13 cellular contexts compared by ENCODE assay signal in genomic region chr11:63609536-63609935, GRCh38. TPM values are rescaled to one million over a fixed set of nuclear protein-coding genes. Genes with fewer than 3 reads are reported as not detected.
DNase-seq lines count a peak whose midpoint lies in the region; ATAC-seq and TF ChIP-seq lines count a peak whose summit lies in the region.
"Had no signal": no experiment of that assay in that cellular context is flagged by ENCODE, and none has a peak within 500 bp of the region (broad histone marks: within the 10 kb centered on the region; RNA-seq: fewer than 3 reads in every experiment).

No MANE protein-coding gene starts in this region.

- intact Hi-C loops in lower lobe of right lung (cut with DNase I) = no loop called here

- DNase-seq in NCI-H1092 treated with DMSO at 0.1 percent for 48 hours (lab: John Stamatoyannopoulos, UW) (peak; percentile 43), coronary artery (ENCODE audit: low spot score) (peak; percentile 66), lower lobe of right lung (no peak), substantia nigra (lab: John Stamatoyannopoulos, UW) (peak in 27 of 49 donors; percentile 25 to 65 (median 56)), KBM-7 (no peak)
- no peak for DNase-seq in activated T-cell treated with anti-CD3 and anti-CD28 coated beads, Interleukin-2, amount 50 U/mL, for 1 hour
- DNase-seq: central memory CD4-positive, alpha-beta T cell; NCI-H1694 treated with DMSO at 0.1 percent for 48 hours had no signal

- TF ChIP-seq CTCF in coronary artery (IDR thresholded peaks at IDR 0.05) (no peak), lower lobe of right lung (IDR thresholded peaks at IDR 0.05) (no peak)

- peaks cover 50% of the 10 kb centered on the region for H3K4me1 ChIP-seq in lower lobe of right lung

- peak overlapping the region in 1 of 2 donors; percentile 44 for H3K27ac ChIP-seq in coronary artery
- peak overlapping the region; percentile 38 for H3K27ac ChIP-seq in lower lobe of right lung
- peak overlapping the region; percentile 95 for H3K27ac ChIP-seq in substantia nigra (ENCODE audit: low read depth, low read length, poor library complexity, severe bottlenecking)
- H3K27ac ChIP-seq: neutrophil, RWPE1 had no signal

- H3K4me3 ChIP-seq in coronary artery (peak overlapping the region; percentile 8), lower lobe of right lung (no peak overlapping the region)

- ATAC-seq in lower lobe of right lung (peak in 1 of 2 donors; percentile 4), GM19455 (IDR thresholded peaks at IDR 0.05; ENCODE audit: unreplicated experiment) (no peak), HG02840 (IDR thresholded peaks at IDR 0.05; ENCODE audit: low FRiP score, unreplicated experiment) (no peak)
- ATAC-seq: HCT116 had no signal

- in situ Hi-C loops in KBM-7 (cut with MboI; ENCODE audit: low pct_unique_long_range_greater_than_20kb, low sequenced_read_pairs) = no loop called here

- no peaks in the 10 kb centered on the region for H3K9me3 ChIP-seq in lower lobe of right lung
- H3K9me3 ChIP-seq: neutrophil had no signal

- H3K27me3 ChIP-seq in lower lobe of right lung (ENCODE audit: low read depth) = no peaks in the 10 kb centered on the region

- peaks cover 7% of the 10 kb centered on the region for H3K36me3 ChIP-seq in lower lobe of right lung
- H3K36me3 ChIP-seq: neutrophil had no signal

RNA-seq across cellular contexts. Expression of gene PLAAT3, which starts 4.7 kb away (rescaled TPM):
- 81.9 TPM for total RNA-seq in lower lobe of right lung

RNA-seq across cellular contexts. Expression of gene PLAAT2, which starts 46.4 kb away (rescaled TPM):
- 2.9 TPM for total RNA-seq in lower lobe of right lung

Comparison
In these comparisons a context has a peak if more than half of its experiments do, and no peak if none do; other contexts are left out.
1. DNase-seq: peak in NCI-H1092 treated with DMSO at 0.1 percent for 48 hours (single experiment), coronary artery (single experiment) and substantia nigra (27 of 49); none in lower lobe of right lung (single experiment), KBM-7 (single experiment) and activated T-cell treated with anti-CD3 and anti-CD28 coated beads, Interleukin-2, amount 50 U/mL, for 1 hour (single experiment).